ENCODE assay signal across 1 cellular context in genomic region chr13:32165791-32166190, GRCh38.
TF ChIP-seq lines count a peak whose summit lies in the region.

No MANE protein-coding gene starts in this region.

TF ChIP-seq in GM23338, 12 proteins besides CTCF, POLR2A, EP300 and RAD21 (continued from another document):
- TF ChIP-seq ZNF462 (CRISPR knock-in tag; IDR thresholded peaks at IDR 0.05) (no peak), POLR2AphosphoS5 (IDR thresholded peaks at IDR 0.05; ENCODE audit: low read depth) (no peak), EZH2 (IDR thresholded peaks at IDR 0.05; ENCODE audit: low read depth, unreplicated experiment) (no peak), STAT1 (IDR thresholded peaks at IDR 0.05; ENCODE audit: unreplicated experiment) (no peak), ZNF114 (CRISPR knock-in tag; IDR thresholded peaks at IDR 0.05) (no peak), ZNF331 (CRISPR knock-in tag; IDR thresholded peaks at IDR 0.05; ENCODE audit: low read depth) (no peak)
